In genomic region chr1:63971557-63971956, GRCh38 we compare ENCODE assay signal across 17 cellular contexts.
"Had no signal": no experiment of that assay in that cellular context is flagged by ENCODE, and none has a peak within 500 bp of the region (broad histone marks: within the 10 kb centered on the region; RNA-seq: fewer than 3 reads in every experiment).

No MANE protein-coding gene starts in this region.

- H3K4me2 ChIP-seq: neural progenitor cell, smooth muscle cell had no signal

- H3K9ac ChIP-seq: neural progenitor cell had no signal

- DNase-seq: activated T-cell treated with anti-CD3 and anti-CD28 coated beads, Interleukin-2, amount 50 U/mL, for 1 hour; cortex of kidney; head of caudate nucleus; left colon; mesendoderm; naive thymus-derived CD4-positive, alpha-beta T cell; retina; sigmoid colon; stimulated activated CD4-positive, alpha-beta T cell treated with anti-CD3 and anti-CD28 coated beads, Interleukin-15, amount 100 ng/mL, for 24 hours; T-helper 9 cell had no signal

- ATAC-seq: activated naive CD4-positive, alpha-beta T cell treated with anti-CD3 and anti-CD28 coated beads, Interleukin-2, amount 50 U/mL, for 72 hours; gastroesophageal sphincter; left colon; naive thymus-derived CD4-positive, alpha-beta T cell; stimulated activated memory B cell treated with anti-CD40 and anti-IgM and Interleukin-4, amounts not matched to agents 10 μg/mL and 1 μg/mL and 100 μg/mL, for 72 hours had no signal

- H3K9me3 ChIP-seq: breast epithelium, gastroesophageal sphincter, sigmoid colon had no signal

- H3K4me3 ChIP-seq: breast epithelium, gastroesophageal sphincter, neural progenitor cell, sigmoid colon, smooth muscle cell had no signal

- H3K27ac ChIP-seq: breast epithelium, epithelial cell of prostate, gastroesophageal sphincter, neural progenitor cell, sigmoid colon had no signal

- H3K36me3 ChIP-seq: breast epithelium, gastroesophageal sphincter, neural progenitor cell, sigmoid colon had no signal

- H2AFZ ChIP-seq: neural progenitor cell had no signal

- H3K27me3 ChIP-seq: breast epithelium, gastroesophageal sphincter, neural progenitor cell, sigmoid colon had no signal

- H3K4me1 ChIP-seq: breast epithelium, neural progenitor cell had no signal
